1 cellular context compared by ENCODE assay signal in genomic region chr1:245380790-245381535, GRCh38.
TF ChIP-seq lines count a peak whose summit lies in the region.

No MANE protein-coding gene starts in this region.

TF ChIP-seq in WTC11, 78 proteins besides CTCF, POLR2A, EP300 and RAD21 (continued from another document):
- TF ChIP-seq STAT6 (CRISPR knock-in tag; conservative IDR thresholded peaks at IDR 0.05; ENCODE audit: low read depth), result no peak
- TF ChIP-seq ZNF423 (CRISPR knock-in tag; IDR thresholded peaks at IDR 0.05), result no peak
- TF ChIP-seq E2F5 (CRISPR knock-in tag; IDR thresholded peaks at IDR 0.05), result no peak
- no peak for TF ChIP-seq RORB (CRISPR knock-in tag; IDR thresholded peaks at IDR 0.05)
- no peak for TF ChIP-seq E2F1 (CRISPR knock-in tag; IDR thresholded peaks at IDR 0.05)
